8 cellular contexts compared by ENCODE assay signal in genomic region chr1:232805269-232806070, GRCh38. TPM values are rescaled to one million over a fixed set of nuclear protein-coding genes. Genes with fewer than 3 reads are reported as not detected.
DNase-seq lines count a peak whose midpoint lies in the region; ATAC-seq and TF ChIP-seq lines count a peak whose summit lies in the region.

TSS of gene MAP10 (plus strand) at chr1:232805416. CDS start at chr1:232805450, 34 bp downstream.

- H2AK5ac ChIP-seq in H9 (ENCODE audit: insufficient read length, low read length): no peak within 1 kb of the TSS

- DNase-seq in H9: peak; percentile 90
- DNase-seq in NCI-H1930 (lab: John Stamatoyannopoulos, UW): peak; percentile 79 to 91
- DNase-seq in caudate nucleus (lab: John Stamatoyannopoulos, UW): peak in 57 of 61 donors; percentile 9 to 82 (median 52)
- DNase-seq in iris pigment epithelial cell (ENCODE audit: low read depth): peak; percentile 81
- peak; percentile 55 to 66 for DNase-seq in stimulated activated CD4-positive, alpha-beta T cell treated with anti-CD3 and anti-CD28 coated beads, Interleukin-12 subunit alpha, Interleukin-12 subunit beta, amount 100 ng/mL, for 24 hours (ENCODE audit: low read depth in 2 of 2)
- no peak for DNase-seq in PC-3

- peak within 1 kb of the TSS; percentile 73 for H3K9ac ChIP-seq in ES-I3 (ENCODE audit: low read depth, low read length)
- H3K9ac ChIP-seq in H9 (ENCODE audit: extremely low read depth, insufficient read length, low read length): peak within 1 kb of the TSS; percentile 78
- H3K9ac ChIP-seq in PC-3 (ENCODE audit: low read length): no peak within 1 kb of the TSS

- peak within 1 kb of the TSS; percentile 67 to 69; a peak in 4 of 5 replicates for H3K4me3 Mint-ChIP-seq in H9

- H3K27ac Mint-ChIP-seq in H9: no peak within 1 kb of the TSS

- H4K8ac ChIP-seq in H9 (replicated peaks; ENCODE audit: insufficient read length, low read depth, low read length): no peak within 1 kb of the TSS

- WGBS in H9 (ENCODE audit: extremely low coverage, insufficient read length, low lambda C conversion rate): no CpG with 5 or more reads among the region's 74 CpGs

- no peak within 1 kb of the TSS for H2BK5ac ChIP-seq in H9 (ENCODE audit: insufficient read length, low read length)

- H3K4ac ChIP-seq in H9 (ENCODE audit: low read depth, low read length): no peak within 1 kb of the TSS

- H3K23me2 ChIP-seq in H9 (ENCODE audit: insufficient read length, low read depth, low read length, poor library complexity, severe bottlenecking): no peaks in the 10 kb centered on the region

- peak within 1 kb of the TSS; percentile 92 for H3K14ac ChIP-seq in H9 (ENCODE audit: insufficient read depth, low read length)

- no peak within 1 kb of the TSS for H2BK120ac ChIP-seq in H9 (ENCODE audit: low read depth, low read length, poor library complexity, severe bottlenecking)

- 0 out of 2 replicates have a peak, but pooled peaks cover 4% of the 10 kb centered on the region for H3K9me2 ChIP-seq in PC-3 (replicated peaks; ENCODE audit: low read length)

- H3K36me3 ChIP-seq in ES-I3 (ENCODE audit: insufficient read depth, low read length) (no peaks in the 10 kb centered on the region), PC-3 (ENCODE audit: low read depth, low read length) (no peaks in the 10 kb centered on the region)

- peaks cover 0 to 23% (median 0%) of the 10 kb centered on the region in 3 experiments; a peak in 2 of 7 replicates for H3K36me3 Mint-ChIP-seq in H9 (ENCODE audit: insufficient read depth in 1 of 3, low read depth in 3 of 3)

- intact Hi-C loops in PC-3 (cut with micrococcal nuclease): no loop called here

- H3K27me3 ChIP-seq in H9 (ENCODE audit: insufficient read depth, low read length): no peaks in the 10 kb centered on the region
- peaks cover 3% of the 10 kb centered on the region; the same call in 1 of the 2 replicates for H3K27me3 ChIP-seq in PC-3 (ENCODE audit: low read length)

- H4K5ac ChIP-seq in H9 (ENCODE audit: insufficient read length, low read depth, low read length): no peak within 1 kb of the TSS

- H3K56ac ChIP-seq in H9 (ENCODE audit: insufficient read length, low read depth, low read length): no peak within 1 kb of the TSS

- no peak within 1 kb of the TSS for H3T11ph ChIP-seq in H9 (ENCODE audit: low read length)

- H3K9me3 ChIP-seq in ES-I3 (ENCODE audit: control insufficient read depth, insufficient read depth, low read length) (no peaks in the 10 kb centered on the region), H9 (ENCODE audit: control insufficient read depth, low read depth, low read length) (no peaks in the 10 kb centered on the region), PC-3 (ENCODE audit: low read length) (no peaks in the 10 kb centered on the region)

- BruUV-seq in PC-3 (replicated peaks; lab: Mats Ljungman, UMichigan): no TSS peak

- H2AFZ ChIP-seq in H9 (ENCODE audit: low read length): no peak within 1 kb of the TSS
- no peak within 1 kb of the TSS for H2AFZ ChIP-seq in PC-3 (ENCODE audit: low read length)

- peaks cover 0 to 8% of the 10 kb centered on the region in 2 experiments; a peak in 1 of 4 replicates for H3K4me1 Mint-ChIP-seq in H9

- peaks cover 0 to 18% of the 10 kb centered on the region in 2 experiments; a peak in 2 of 5 replicates for H3K9me3 Mint-ChIP-seq in H9

- CTCF ChIA-PET in PC-3 (lab: Charles Lee): no interaction called here

- H3K4me1 ChIP-seq in ES-I3 (ENCODE audit: insufficient read depth, low read length) (0 out of 2 replicates have a peak, but pooled peaks cover 5% of the 10 kb centered on the region), H9 (ENCODE audit: insufficient read depth, low read length) (no peaks in the 10 kb centered on the region), PC-3 (ENCODE audit: insufficient read depth, low read length) (no peaks in the 10 kb centered on the region)

- no peaks in the 10 kb centered on the region for H3K79me2 ChIP-seq in H9 (ENCODE audit: insufficient read depth, low read length)
- H3K79me2 ChIP-seq in PC-3 (ENCODE audit: low read length): no peaks in the 10 kb centered on the region

- no peaks in the 10 kb centered on the region for H3F3A ChIP-seq in PC-3 (ENCODE audit: low read length, unreplicated experiment)

- TF ChIP-seq CTCF in H9 (conservative IDR thresholded peaks at IDR 0.05): no peak
- no peak for TF ChIP-seq CTCF in PC-3 (conservative IDR thresholded peaks at IDR 0.05; ENCODE audit: low read depth, low read length)

- H3K27ac ChIP-seq in H9 (ENCODE audit: insufficient read length, low read depth, low read length) (no peak within 1 kb of the TSS), caudate nucleus (ENCODE audit: low read depth, low read length) (peak within 1 kb of the TSS; percentile 42), PC-3 (ENCODE audit: low read length) (no peak within 1 kb of the TSS)

- ATAC-seq in activated CD4-positive, CD25-positive, alpha-beta regulatory T cell treated with anti-CD3 and anti-CD28 coated beads, Interleukin-2, amount 50 U/mL, for 24 hours: peak; percentile 83 to 84
- ATAC-seq in PC-3: no peak

- POLR2A ChIA-PET in PC-3 (lab: Charles Lee; ENCODE audit: unreplicated experiment): no interaction called here

- no peak within 1 kb of the TSS for H2BK20ac ChIP-seq in H9 (ENCODE audit: low read depth, low read length, poor library complexity, severe bottlenecking)

- H3K27me3 Mint-ChIP-seq in H9 (ENCODE audit: low read depth): peaks cover 28% of the 10 kb centered on the region

- H4K20me1 ChIP-seq in H9 (ENCODE audit: control insufficient read depth, insufficient read depth, insufficient read length): no peaks in the 10 kb centered on the region
- H4K20me1 ChIP-seq in PC-3 (ENCODE audit: low read length): no peaks in the 10 kb centered on the region

- peak within 1 kb of the TSS; percentile 89 for H3K18ac ChIP-seq in H9 (ENCODE audit: insufficient read length, low read depth, low read length)

- H3K79me1 ChIP-seq in H9 (ENCODE audit: insufficient read depth, low read depth, low read length, poor library complexity, severe bottlenecking): no peaks in the 10 kb centered on the region

- peak within 1 kb of the TSS; percentile 44 for H3K4me2 ChIP-seq in H9 (ENCODE audit: insufficient read depth, insufficient read length, low read length)
- no peak within 1 kb of the TSS for H3K4me2 ChIP-seq in PC-3 (ENCODE audit: low read length)

- H4K91ac ChIP-seq in H9 (ENCODE audit: insufficient read length, low read depth, low read length): no peak within 1 kb of the TSS

- H3K23ac ChIP-seq in H9 (ENCODE audit: insufficient read length, low read depth, low read length): no peak within 1 kb of the TSS

- H2BK15ac ChIP-seq in H9 (ENCODE audit: low read depth, low read length): no peak within 1 kb of the TSS

- H2BK12ac ChIP-seq in H9 (ENCODE audit: insufficient read length, low read depth, low read length): no peak within 1 kb of the TSS

- no peak within 1 kb of the TSS for H3K4me3 ChIP-seq in PC-3 (ENCODE audit: low read length)

RNA-seq across cellular contexts. Expression of gene MAP10, which starts in this region (rescaled TPM):
- total RNA-seq in H9 (2021) (1.2 and 1.3 TPM in 2 replicates), PC-3 (2014; rRNA removed) (not detected in 2 replicates)
